2 cellular contexts compared by ENCODE assay signal in the genomic region with DNA sequence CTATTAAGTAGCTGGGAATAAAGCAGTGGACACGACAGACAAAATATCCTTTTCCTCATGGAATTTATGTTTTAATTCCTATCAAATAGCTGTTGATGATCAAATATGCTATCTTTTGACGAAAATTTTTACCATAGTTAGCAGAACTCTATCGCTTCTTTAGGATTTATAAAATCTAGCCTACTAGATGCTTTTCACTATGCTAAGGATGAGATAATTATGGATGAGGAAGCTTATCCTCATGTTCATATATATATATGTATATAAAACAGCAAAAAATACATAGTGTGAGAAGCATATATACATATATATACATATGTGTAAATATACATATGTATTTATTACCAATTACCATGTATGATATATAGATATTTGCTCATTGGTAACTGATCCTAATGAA.
TF ChIP-seq lines count a peak whose summit lies in the region.

No MANE protein-coding gene starts in this region.

TF ChIP-seq in GM23338, 12 proteins besides CTCF, POLR2A, EP300 and RAD21 (continued from another document):
- TF ChIP-seq ZNF114 (CRISPR knock-in tag; IDR thresholded peaks at IDR 0.05): no peak
- TF ChIP-seq STAT1 (IDR thresholded peaks at IDR 0.05; ENCODE audit: unreplicated experiment): no peak
- TF ChIP-seq, protein P1, sequence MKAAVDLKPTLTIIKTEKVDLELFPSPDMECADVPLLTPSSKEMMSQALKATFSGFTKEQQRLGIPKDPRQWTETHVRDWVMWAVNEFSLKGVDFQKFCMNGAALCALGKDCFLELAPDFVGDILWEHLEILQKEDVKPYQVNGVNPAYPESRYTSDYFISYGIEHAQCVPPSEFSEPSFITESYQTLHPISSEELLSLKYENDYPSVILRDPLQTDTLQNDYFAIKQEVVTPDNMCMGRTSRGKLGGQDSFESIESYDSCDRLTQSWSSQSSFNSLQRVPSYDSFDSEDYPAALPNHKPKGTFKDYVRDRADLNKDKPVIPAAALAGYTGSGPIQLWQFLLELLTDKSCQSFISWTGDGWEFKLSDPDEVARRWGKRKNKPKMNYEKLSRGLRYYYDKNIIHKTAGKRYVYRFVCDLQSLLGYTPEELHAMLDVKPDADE (IDR thresholded peaks at IDR 0.05): no peak
- no peak for TF ChIP-seq CREB1 (CRISPR knock-in tag; IDR thresholded peaks at IDR 0.05; ENCODE audit: low read depth)
- TF ChIP-seq EZH2 (IDR thresholded peaks at IDR 0.05; ENCODE audit: low read depth, unreplicated experiment): no peak
- TF ChIP-seq, protein P2, sequence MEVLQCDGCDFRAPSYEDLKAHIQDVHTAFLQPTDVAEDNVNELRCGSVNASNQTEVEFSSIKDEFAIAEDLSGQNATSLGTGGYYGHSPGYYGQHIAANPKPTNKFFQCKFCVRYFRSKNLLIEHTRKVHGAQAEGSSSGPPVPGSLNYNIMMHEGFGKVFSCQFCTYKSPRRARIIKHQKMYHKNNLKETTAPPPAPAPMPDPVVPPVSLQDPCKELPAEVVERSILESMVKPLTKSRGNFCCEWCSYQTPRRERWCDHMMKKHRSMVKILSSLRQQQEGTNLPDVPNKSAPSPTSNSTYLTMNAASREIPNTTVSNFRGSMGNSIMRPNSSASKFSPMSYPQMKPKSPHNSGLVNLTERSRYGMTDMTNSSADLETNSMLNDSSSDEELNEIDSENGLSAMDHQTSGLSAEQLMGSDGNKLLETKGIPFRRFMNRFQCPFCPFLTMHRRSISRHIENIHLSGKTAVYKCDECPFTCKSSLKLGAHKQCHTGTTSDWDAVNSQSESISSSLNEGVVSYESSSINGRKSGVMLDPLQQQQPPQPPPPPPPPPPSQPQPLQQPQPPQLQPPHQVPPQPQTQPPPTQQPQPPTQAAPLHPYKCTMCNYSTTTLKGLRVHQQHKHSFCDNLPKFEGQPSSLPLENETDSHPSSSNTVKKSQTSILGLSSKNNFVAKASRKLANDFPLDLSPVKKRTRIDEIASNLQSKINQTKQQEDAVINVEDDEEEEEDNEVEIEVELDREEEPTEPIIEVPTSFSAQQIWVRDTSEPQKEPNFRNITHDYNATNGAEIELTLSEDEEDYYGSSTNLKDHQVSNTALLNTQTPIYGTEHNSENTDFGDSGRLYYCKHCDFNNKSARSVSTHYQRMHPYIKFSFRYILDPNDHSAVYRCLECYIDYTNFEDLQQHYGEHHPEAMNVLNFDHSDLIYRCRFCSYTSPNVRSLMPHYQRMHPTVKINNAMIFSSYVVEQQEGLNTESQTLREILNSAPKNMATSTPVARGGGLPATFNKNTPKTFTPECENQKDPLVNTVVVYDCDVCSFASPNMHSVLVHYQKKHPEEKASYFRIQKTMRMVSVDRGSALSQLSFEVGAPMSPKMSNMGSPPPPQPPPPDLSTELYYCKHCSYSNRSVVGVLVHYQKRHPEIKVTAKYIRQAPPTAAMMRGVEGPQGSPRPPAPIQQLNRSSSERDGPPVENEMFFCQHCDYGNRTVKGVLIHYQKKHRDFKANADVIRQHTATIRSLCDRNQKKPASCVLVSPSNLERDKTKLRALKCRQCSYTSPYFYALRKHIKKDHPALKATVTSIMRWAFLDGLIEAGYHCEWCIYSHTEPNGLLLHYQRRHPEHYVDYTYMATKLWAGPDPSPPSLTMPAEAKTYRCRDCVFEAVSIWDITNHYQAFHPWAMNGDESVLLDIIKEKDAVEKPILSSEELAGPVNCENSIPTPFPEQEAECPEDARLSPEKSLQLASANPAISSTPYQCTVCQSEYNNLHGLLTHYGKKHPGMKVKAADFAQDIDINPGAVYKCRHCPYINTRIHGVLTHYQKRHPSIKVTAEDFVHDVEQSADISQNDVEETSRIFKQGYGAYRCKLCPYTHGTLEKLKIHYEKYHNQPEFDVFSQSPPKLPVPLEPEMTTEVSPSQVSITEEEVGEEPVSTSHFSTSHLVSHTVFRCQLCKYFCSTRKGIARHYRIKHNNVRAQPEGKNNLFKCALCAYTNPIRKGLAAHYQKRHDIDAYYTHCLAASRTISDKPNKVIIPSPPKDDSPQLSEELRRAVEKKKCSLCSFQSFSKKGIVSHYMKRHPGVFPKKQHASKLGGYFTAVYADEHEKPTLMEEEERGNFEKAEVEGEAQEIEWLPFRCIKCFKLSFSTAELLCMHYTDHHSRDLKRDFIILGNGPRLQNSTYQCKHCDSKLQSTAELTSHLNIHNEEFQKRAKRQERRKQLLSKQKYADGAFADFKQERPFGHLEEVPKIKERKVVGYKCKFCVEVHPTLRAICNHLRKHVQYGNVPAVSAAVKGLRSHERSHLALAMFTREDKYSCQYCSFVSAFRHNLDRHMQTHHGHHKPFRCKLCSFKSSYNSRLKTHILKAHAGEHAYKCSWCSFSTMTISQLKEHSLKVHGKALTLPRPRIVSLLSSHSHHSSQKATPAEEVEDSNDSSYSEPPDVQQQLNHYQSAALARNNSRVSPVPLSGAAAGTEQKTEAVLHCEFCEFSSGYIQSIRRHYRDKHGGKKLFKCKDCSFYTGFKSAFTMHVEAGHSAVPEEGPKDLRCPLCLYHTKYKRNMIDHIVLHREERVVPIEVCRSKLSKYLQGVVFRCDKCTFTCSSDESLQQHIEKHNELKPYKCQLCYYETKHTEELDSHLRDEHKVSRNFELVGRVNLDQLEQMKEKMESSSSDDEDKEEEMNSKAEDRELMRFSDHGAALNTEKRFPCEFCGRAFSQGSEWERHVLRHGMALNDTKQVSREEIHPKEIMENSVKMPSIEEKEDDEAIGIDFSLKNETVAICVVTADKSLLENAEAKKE (CRISPR knock-in tag; IDR thresholded peaks at IDR 0.05): no peak
- no peak for TF ChIP-seq EZH2phosphoT487 (IDR thresholded peaks at IDR 0.05; ENCODE audit: unreplicated experiment)
- TF ChIP-seq POLR2AphosphoS5 (IDR thresholded peaks at IDR 0.05; ENCODE audit: low read depth): no peak
- TF ChIP-seq, protein P3, sequence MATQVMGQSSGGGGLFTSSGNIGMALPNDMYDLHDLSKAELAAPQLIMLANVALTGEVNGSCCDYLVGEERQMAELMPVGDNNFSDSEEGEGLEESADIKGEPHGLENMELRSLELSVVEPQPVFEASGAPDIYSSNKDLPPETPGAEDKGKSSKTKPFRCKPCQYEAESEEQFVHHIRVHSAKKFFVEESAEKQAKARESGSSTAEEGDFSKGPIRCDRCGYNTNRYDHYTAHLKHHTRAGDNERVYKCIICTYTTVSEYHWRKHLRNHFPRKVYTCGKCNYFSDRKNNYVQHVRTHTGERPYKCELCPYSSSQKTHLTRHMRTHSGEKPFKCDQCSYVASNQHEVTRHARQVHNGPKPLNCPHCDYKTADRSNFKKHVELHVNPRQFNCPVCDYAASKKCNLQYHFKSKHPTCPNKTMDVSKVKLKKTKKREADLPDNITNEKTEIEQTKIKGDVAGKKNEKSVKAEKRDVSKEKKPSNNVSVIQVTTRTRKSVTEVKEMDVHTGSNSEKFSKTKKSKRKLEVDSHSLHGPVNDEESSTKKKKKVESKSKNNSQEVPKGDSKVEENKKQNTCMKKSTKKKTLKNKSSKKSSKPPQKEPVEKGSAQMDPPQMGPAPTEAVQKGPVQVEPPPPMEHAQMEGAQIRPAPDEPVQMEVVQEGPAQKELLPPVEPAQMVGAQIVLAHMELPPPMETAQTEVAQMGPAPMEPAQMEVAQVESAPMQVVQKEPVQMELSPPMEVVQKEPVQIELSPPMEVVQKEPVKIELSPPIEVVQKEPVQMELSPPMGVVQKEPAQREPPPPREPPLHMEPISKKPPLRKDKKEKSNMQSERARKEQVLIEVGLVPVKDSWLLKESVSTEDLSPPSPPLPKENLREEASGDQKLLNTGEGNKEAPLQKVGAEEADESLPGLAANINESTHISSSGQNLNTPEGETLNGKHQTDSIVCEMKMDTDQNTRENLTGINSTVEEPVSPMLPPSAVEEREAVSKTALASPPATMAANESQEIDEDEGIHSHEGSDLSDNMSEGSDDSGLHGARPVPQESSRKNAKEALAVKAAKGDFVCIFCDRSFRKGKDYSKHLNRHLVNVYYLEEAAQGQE (IDR thresholded peaks at IDR 0.05; ENCODE audit: unreplicated experiment): no peak

TF ChIP-seq in K562, 482 proteins besides CTCF, POLR2A, EP300 and RAD21:
- TF ChIP-seq, protein P4, sequence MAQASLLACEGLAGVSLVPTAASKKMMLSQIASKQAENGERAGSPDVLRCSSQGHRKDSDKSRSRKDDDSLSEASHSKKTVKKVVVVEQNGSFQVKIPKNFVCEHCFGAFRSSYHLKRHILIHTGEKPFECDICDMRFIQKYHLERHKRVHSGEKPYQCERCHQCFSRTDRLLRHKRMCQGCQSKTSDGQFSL (CRISPR knock-in tag; IDR thresholded peaks at IDR 0.05): no peak
- TF ChIP-seq, protein P4 (tag; IDR thresholded peaks at IDR 0.05): peak in 1 of 2 experiments; percentile 63; a peak in 1 of 4 replicates
- TF ChIP-seq TOE1 (IDR thresholded peaks at IDR 0.05; ENCODE audit: borderline replicate concordance) (no peak), TOE1 (CRISPR knock-in tag; IDR thresholded peaks at IDR 0.05; ENCODE audit: borderline replicate concordance, low read depth) (no peak), NFYB (IDR thresholded peaks at IDR 0.05; ENCODE audit: extremely low read depth, insufficient read length) (no peak), BDP1 (IDR thresholded peaks at IDR 0.05; ENCODE audit: insufficient read depth, insufficient read length) (no peak), ZFP30 (CRISPR knock-in tag; IDR thresholded peaks at IDR 0.05; ENCODE audit: borderline replicate concordance) (peak; percentile 48; the same call in 1 of the 2 replicates), MAFK (IDR thresholded peaks at IDR 0.05; ENCODE audit: low read length) (no peak)
